In genomic region chr19:18300930-18301717, GRCh38 we compare ENCODE assay signal across 1 cellular context.
TF ChIP-seq lines count a peak whose summit lies in the region.

No MANE protein-coding gene starts in this region.

TF ChIP-seq in HepG2, 621 proteins besides CTCF, POLR2A, EP300 and RAD21 (continued from another document and continues in another):
- no peak for TF ChIP-seq NR0B2 (CRISPR knock-in tag; IDR thresholded peaks at IDR 0.05)
- no peak for TF ChIP-seq MYPOP (CRISPR knock-in tag; IDR thresholded peaks at IDR 0.05)
- no peak for TF ChIP-seq BHLHE40 (IDR thresholded peaks at IDR 0.05; ENCODE audit: low read length)
- TF ChIP-seq BRF2 (CRISPR knock-in tag; IDR thresholded peaks at IDR 0.05): no peak
- no peak for TF ChIP-seq ZNF496 (CRISPR knock-in tag; IDR thresholded peaks at IDR 0.05; ENCODE audit: insufficient replicate concordance)
- no peak for TF ChIP-seq ZNF781 (CRISPR knock-in tag; IDR thresholded peaks at IDR 0.05; ENCODE audit: borderline replicate concordance, not compliant biosample characterization)
- TF ChIP-seq SP1 (IDR thresholded peaks at IDR 0.05): no peak
- TF ChIP-seq SP1 (CRISPR knock-in tag; IDR thresholded peaks at IDR 0.05): peak; percentile 46; the same call in 1 of the 2 replicates
- TF ChIP-seq ZNF253 (CRISPR knock-in tag; IDR thresholded peaks at IDR 0.05; ENCODE audit: borderline replicate concordance): no peak
- TF ChIP-seq MTERF4 (CRISPR knock-in tag; IDR thresholded peaks at IDR 0.05): no peak
- TF ChIP-seq ZNF790 (CRISPR knock-in tag; IDR thresholded peaks at IDR 0.05; ENCODE audit: borderline replicate concordance): no peak
- TF ChIP-seq ZNF460 (CRISPR knock-in tag; IDR thresholded peaks at IDR 0.05; ENCODE audit: borderline replicate concordance): peak; percentile 71; the same call in 1 of the 2 replicates
- TF ChIP-seq RARA (CRISPR knock-in tag; IDR thresholded peaks at IDR 0.05): peak; percentile 39
- TF ChIP-seq ZNF205 (CRISPR knock-in tag; IDR thresholded peaks at IDR 0.05): 0 out of 2 replicates have a peak, but pooled peaks have one; percentile 26
- TF ChIP-seq RNF219 (CRISPR knock-in tag; IDR thresholded peaks at IDR 0.05): no peak
- TF ChIP-seq ZNF605 (CRISPR knock-in tag; IDR thresholded peaks at IDR 0.05): peak; percentile 66; the same call in 1 of the 2 replicates
- TF ChIP-seq AGO2 (optimal IDR thresholded peaks at IDR 0.05; ENCODE audit: low read depth, low read length): peak; percentile 19
- no peak for TF ChIP-seq ZNF589 (CRISPR knock-in tag; conservative IDR thresholded peaks at IDR 0.05)
- no peak for TF ChIP-seq ZNF329 (CRISPR knock-in tag; IDR thresholded peaks at IDR 0.05; ENCODE audit: low read depth)
- TF ChIP-seq UBTF (CRISPR knock-in tag; IDR thresholded peaks at IDR 0.05): peak; percentile 75
- no peak for TF ChIP-seq TBP (CRISPR knock-in tag; IDR thresholded peaks at IDR 0.05)
- TF ChIP-seq ZFY (CRISPR knock-in tag; IDR thresholded peaks at IDR 0.05): peak; percentile 70
- TF ChIP-seq ZNF10 (CRISPR knock-in tag; IDR thresholded peaks at IDR 0.05; ENCODE audit: borderline replicate concordance, low read depth): no peak
- TF ChIP-seq KLF11 (CRISPR knock-in tag; IDR thresholded peaks at IDR 0.05): no peak
- TF ChIP-seq ZNF510 (CRISPR knock-in tag; IDR thresholded peaks at IDR 0.05; ENCODE audit: low read depth): no peak
- no peak for TF ChIP-seq IKZF1 (IDR thresholded peaks at IDR 0.05)
- TF ChIP-seq PPARG (CRISPR knock-in tag; conservative IDR thresholded peaks at IDR 0.05): 0 out of 2 replicates have a peak, but pooled peaks have one; percentile 36
- no peak for TF ChIP-seq FUBP1 (CRISPR knock-in tag; IDR thresholded peaks at IDR 0.05; ENCODE audit: borderline replicate concordance)
- TF ChIP-seq SMAD3 (CRISPR knock-in tag; IDR thresholded peaks at IDR 0.05): no peak
- TF ChIP-seq ZNF629 (CRISPR knock-in tag; conservative IDR thresholded peaks at IDR 0.05): 0 out of 2 replicates have a peak, but pooled peaks have one; percentile 15
- no peak for TF ChIP-seq ZNF879 (CRISPR knock-in tag; IDR thresholded peaks at IDR 0.05)
- TF ChIP-seq MLLT10 (CRISPR knock-in tag; IDR thresholded peaks at IDR 0.05): no peak
- TF ChIP-seq PHF5A (CRISPR knock-in tag; IDR thresholded peaks at IDR 0.05; ENCODE audit: low read depth, unreplicated experiment): peak; percentile 34
- 0 out of 2 replicates have a peak, but pooled peaks have one; percentile 11 for TF ChIP-seq KDM5B (CRISPR knock-in tag; IDR thresholded peaks at IDR 0.05; ENCODE audit: borderline replicate concordance)
- no peak for TF ChIP-seq ZFP36L1 (CRISPR knock-in tag; IDR thresholded peaks at IDR 0.05)
- TF ChIP-seq GLMP (CRISPR knock-in tag; IDR thresholded peaks at IDR 0.05; ENCODE audit: borderline replicate concordance): no peak
- peak; percentile 55; the same call in 1 of the 2 replicates for TF ChIP-seq ZFP91 (CRISPR knock-in tag; IDR thresholded peaks at IDR 0.05; ENCODE audit: borderline replicate concordance)
- no peak for TF ChIP-seq ZNF766 (CRISPR knock-in tag; IDR thresholded peaks at IDR 0.05; ENCODE audit: borderline replicate concordance)
- TF ChIP-seq GABPB1 (CRISPR knock-in tag; IDR thresholded peaks at IDR 0.05): peak; percentile 56; the same call in 1 of the 2 replicates
- no peak for TF ChIP-seq HINFP (CRISPR knock-in tag; IDR thresholded peaks at IDR 0.05; ENCODE audit: low read depth)
- no peak for TF ChIP-seq THAP7 (CRISPR knock-in tag; IDR thresholded peaks at IDR 0.05)
- TF ChIP-seq ZNF639 (CRISPR knock-in tag; conservative IDR thresholded peaks at IDR 0.05): no peak
- no peak for TF ChIP-seq ETV6 (CRISPR knock-in tag; conservative IDR thresholded peaks at IDR 0.05)
- TF ChIP-seq ZSCAN21 (CRISPR knock-in tag; IDR thresholded peaks at IDR 0.05; ENCODE audit: borderline replicate concordance): 0 out of 2 replicates have a peak, but pooled peaks have one; percentile 24
- TF ChIP-seq FOXO1 (CRISPR knock-in tag; IDR thresholded peaks at IDR 0.05): no peak; the same call in 1 of the 2 replicates
- TF ChIP-seq ZNF691 (CRISPR knock-in tag; IDR thresholded peaks at IDR 0.05; ENCODE audit: borderline replicate concordance, low read depth): no peak
- peak; percentile 40; the same call in 1 of the 2 replicates for TF ChIP-seq MYC (CRISPR knock-in tag; IDR thresholded peaks at IDR 0.05; ENCODE audit: borderline replicate concordance)
- no peak for TF ChIP-seq FOXM1 (CRISPR knock-in tag; IDR thresholded peaks at IDR 0.05)
- TF ChIP-seq ZNF7 (CRISPR knock-in tag; IDR thresholded peaks at IDR 0.05): no peak
